8 cellular contexts compared by ENCODE assay signal in genomic region chr22:43263645-43264514, GRCh38.
DNase-seq lines count a peak whose midpoint lies in the region; ATAC-seq and TF ChIP-seq lines count a peak whose summit lies in the region.

No MANE protein-coding gene starts in this region.

- peaks cover 27% of the 10 kb centered on the region for H3K4me1 Mint-ChIP-seq in endothelial cell (ENCODE audit: unreplicated experiment)

- intact Hi-C loops in ovary (cut with DNase I) (no loop called here), upper lobe of right lung (cut with DNase I) (no loop called here)

- ATAC-seq in HG02610 (IDR thresholded peaks at IDR 0.05; ENCODE audit: unreplicated experiment) (peak; percentile 69), upper lobe of right lung (peak; percentile 23)

- 11 to 16% (median 13%) methylated on average over 27 of the region's 27 CpGs for WGBS in ovary, 3 donors

- TF ChIP-seq CTCF in GM12864 (IDR thresholded peaks at IDR 0.05; ENCODE audit: low read depth, low read length, missing control alignments) (no peak), endothelial cell (IDR thresholded peaks at IDR 0.05; ENCODE audit: unreplicated experiment) (no peak), ovary (IDR thresholded peaks at IDR 0.05) (no peak), upper lobe of right lung (IDR thresholded peaks at IDR 0.05) (no peak)

- H3K36me3 Mint-ChIP-seq in endothelial cell (ENCODE audit: low read depth, unreplicated experiment) = peaks cover 24% of the 10 kb centered on the region

- TF ChIP-seq EP300 in ovary (IDR thresholded peaks at IDR 0.05) = no peak

- H3K27ac ChIP-seq in ovary (peak overlapping the region; percentile 26 to 75), upper lobe of right lung (peak overlapping the region; percentile 52)

- H3K27me3 ChIP-seq in ovary (no peaks in the 10 kb centered on the region), upper lobe of right lung (no peaks in the 10 kb centered on the region)

- peaks cover 26% of the 10 kb centered on the region for H3K4me1 ChIP-seq in ovary (ENCODE audit: insufficient read depth)
- peaks cover 30% of the 10 kb centered on the region for H3K4me1 ChIP-seq in upper lobe of right lung

- peak overlapping the region; percentile 82 for H3K27ac Mint-ChIP-seq in endothelial cell (ENCODE audit: unreplicated experiment)

- H3K9me3 ChIP-seq in ovary (no peaks in the 10 kb centered on the region), upper lobe of right lung (no peaks in the 10 kb centered on the region)

- H3K36me3 ChIP-seq in ovary (no peaks in the 10 kb centered on the region), upper lobe of right lung (no peaks in the 10 kb centered on the region)

- H3K4me3 ChIP-seq in GM12864 (ENCODE audit: low read depth, low read length) = peak overlapping the region; percentile 27
- H3K4me3 ChIP-seq in ovary = no peak overlapping the region
- peak overlapping the region; percentile 21 for H3K4me3 ChIP-seq in upper lobe of right lung

- H3K9me3 Mint-ChIP-seq in endothelial cell (ENCODE audit: unreplicated experiment) = no peaks in the 10 kb centered on the region

- H3K27me3 Mint-ChIP-seq in endothelial cell (ENCODE audit: unreplicated experiment) = no peaks in the 10 kb centered on the region

- no peak overlapping the region for H3K4me3 Mint-ChIP-seq in endothelial cell (ENCODE audit: unreplicated experiment)

- no peak for TF ChIP-seq POLR2A in ovary (IDR thresholded peaks at IDR 0.05)

- peak; percentile 89 for DNase-seq in GM12864 (ENCODE audit: low read depth)
- DNase-seq in NCI-H2227 (lab: John Stamatoyannopoulos, UW; ENCODE audit: unreplicated experiment) = peak; percentile 52
- peak; percentile 71 to 80 for DNase-seq in activated CD8-positive, alpha-beta memory T cell treated with anti-CD3 and anti-CD28 coated beads for 1 hour (ENCODE audit: extremely low read depth in 1 of 2, low read depth in 1 of 2)
- DNase-seq in endothelial cell (ENCODE audit: low spot score) = no peak
- peak; percentile 85 to 89 (median 86) for DNase-seq in ovary
- DNase-seq in upper lobe of right lung = no peak
- no peak for DNase-seq in NCI-H2029 treated with DMSO at 0.1 percent for 48 hours (lab: John Stamatoyannopoulos, UW)

Comparison
In these comparisons a context has a peak if more than half of its experiments do, and no peak if none do; other contexts are left out.
1. DNase-seq: peak in GM12864 (single experiment), NCI-H2227 (single experiment), activated CD8-positive, alpha-beta memory T cell treated with anti-CD3 and anti-CD28 coated beads for 1 hour (2 of 2) and ovary (5 of 5); none in endothelial cell (single experiment), upper lobe of right lung (single experiment) and NCI-H2029 treated with DMSO at 0.1 percent for 48 hours (single experiment).